Comparison of ENCODE assay signal across 8 cellular contexts in genomic region chrX:64205441-64205734, GRCh38. TPM values are rescaled to one million over a fixed set of nuclear protein-coding genes. Genes with fewer than 3 reads are reported as not detected.
DNase-seq lines count a peak whose midpoint lies in the region; ATAC-seq and TF ChIP-seq lines count a peak whose summit lies in the region.

Gene AMER1 (minus strand): TSS chrX:64205708. CDS start chrX:64193286, 12,422 bp downstream.

- peak within 1 kb of the TSS; percentile 94 for H3K4me3 Mint-ChIP-seq in T-helper 17 cell

- peak within 1 kb of the TSS; percentile 84 for H3K27ac Mint-ChIP-seq in T-helper 17 cell

- TF ChIP-seq CTCF in 22Rv1 (IDR thresholded peaks at IDR 0.05) (no peak), psoas muscle (IDR thresholded peaks at IDR 0.05) (no peak)

- 0 to 48% (median 1%) methylated on average over 21 to 29 of the region's 29 CpGs for WGBS in psoas muscle, 3 donors

- ATAC-seq in GM18867 (IDR thresholded peaks at IDR 0.05; ENCODE audit: unreplicated experiment) (peak; percentile 33), HG03060 (IDR thresholded peaks at IDR 0.05; ENCODE audit: low read depth, unreplicated experiment) (peak; percentile 21), T-helper 17 cell (peak; percentile 43), psoas muscle (peak; percentile 62 to 75 (median 72))

- H3K4me1 ChIP-seq in psoas muscle = peaks cover 14% of the 10 kb centered on the region

- DNase-seq in T-helper 17 cell (no peak), fibroblast of the conjunctiva (ENCODE audit: low read depth) (peak; percentile 27), psoas muscle (no peak), globus pallidus (ENCODE audit: low spot score) (no peak), NCI-H146 treated with DMSO at 0.1 percent for 48 hours (lab: John Stamatoyannopoulos, UW; ENCODE audit: unreplicated experiment) (no peak)

- H3K4me1 Mint-ChIP-seq in T-helper 17 cell = peaks cover 15% of the 10 kb centered on the region

- no peaks in the 10 kb centered on the region for H3K27me3 ChIP-seq in psoas muscle (ENCODE audit: insufficient read depth in 3 of 3, low read length in 2 of 3)

- H3K4me3 ChIP-seq in psoas muscle = peak within 1 kb of the TSS; percentile 77

- H3K36me3 ChIP-seq in psoas muscle (ENCODE audit: insufficient read depth in 1 of 2, low read depth in 1 of 2) = no peaks in the 10 kb centered on the region

- H3K27ac ChIP-seq in 22Rv1 (peak within 1 kb of the TSS; percentile 78), psoas muscle (peak within 1 kb of the TSS; percentile 88)

- no peaks in the 10 kb centered on the region for H3K36me3 Mint-ChIP-seq in T-helper 17 cell (ENCODE audit: low read depth)

- intact Hi-C loops in psoas muscle (cut with DNase I) = no loop called here

- H3K27me3 Mint-ChIP-seq in T-helper 17 cell = no peaks in the 10 kb centered on the region

- no peaks in the 10 kb centered on the region for H3K9me3 ChIP-seq in T-helper 17 cell (ENCODE audit: control insufficient read depth, low read length, poor library complexity, severe bottlenecking)
- H3K9me3 ChIP-seq in psoas muscle = no peaks in the 10 kb centered on the region

RNA-seq across cellular contexts. Expression of gene AMER1, which starts in this region (rescaled TPM):
- total RNA-seq in T-helper 17 cell = 1 to 10 TPM; 3.2 to 3.8 TPM
- total RNA-seq in psoas muscle = 1 to 10 TPM; 3.0 to 7.6 (median 4.5) TPM
- polyA plus RNA-seq in psoas muscle = 1 to 10 TPM in 2 of 3 donors, under 1 TPM in 1; 0.74 to 3.3 (median 1.7) TPM

Comparison
In these comparisons a context has a peak if more than half of its experiments do, and no peak if none do; other contexts are left out.
1. ATAC-seq: peak in every context shown above with its lines; median percentile 72 in psoas muscle; 43 in T-helper 17 cell; 33 in GM18867; 21 in HG03060.